1 cellular context compared by ENCODE assay signal in genomic region chr3:114056130-114057010, GRCh38.
TF ChIP-seq lines count a peak whose summit lies in the region.

TSS of gene CCDC191 (minus strand) at chr3:114056526. CDS start at chr3:114056466, 60 bp downstream.
TSS of gene QTRT2 (plus strand) at chr3:114056737. CDS start at chr3:114065258, 8,521 bp downstream.

TF ChIP-seq in K562, 482 proteins besides CTCF, POLR2A, EP300 and RAD21 (continued from another document and continues in another):
- TF ChIP-seq MNT (conservative IDR thresholded peaks at IDR 0.05) = peak; percentile 91 to 96
- TF ChIP-seq ZC3H4 (CRISPR knock-in tag; IDR thresholded peaks at IDR 0.05; ENCODE audit: borderline replicate concordance) = no peak
- TF ChIP-seq ETV1 (tag; conservative IDR thresholded peaks at IDR 0.05; ENCODE audit: low read depth) = no peak; the same call in 1 of the 2 replicates
- peak; percentile 48; the same call in 1 of the 2 replicates for TF ChIP-seq PHF8 (IDR thresholded peaks at IDR 0.05; ENCODE audit: borderline replicate concordance, low read length)
- TF ChIP-seq ARID4B (CRISPR knock-in tag; IDR thresholded peaks at IDR 0.05) = peak; percentile 89
- no peak for TF ChIP-seq CUX1 (CRISPR knock-in tag; IDR thresholded peaks at IDR 0.05)
- no peak for TF ChIP-seq NFRKB (IDR thresholded peaks at IDR 0.05; ENCODE audit: low read depth)
- peak; percentile 88 to 90 for TF ChIP-seq NRF1 (conservative IDR thresholded peaks at IDR 0.05 in 1 of 2, IDR thresholded peaks at IDR 0.05 in 1 of 2)
- TF ChIP-seq SNIP1 (IDR thresholded peaks at IDR 0.05; ENCODE audit: low read depth) = no peak
- no peak for TF ChIP-seq ZNF512 (tag; IDR thresholded peaks at IDR 0.05)
- TF ChIP-seq EP400 (IDR thresholded peaks at IDR 0.05) = peak; percentile 90
- TF ChIP-seq ZNF24 (IDR thresholded peaks at IDR 0.05) = no peak
- TF ChIP-seq TGIF2 (CRISPR knock-in tag; IDR thresholded peaks at IDR 0.05) = no peak
- peak; percentile 99 for TF ChIP-seq MTA1 (IDR thresholded peaks at IDR 0.05; ENCODE audit: borderline replicate concordance)
- no peak for TF ChIP-seq CREBBP (IDR thresholded peaks at IDR 0.05; ENCODE audit: low read depth, low read length)
- TF ChIP-seq NR3C1 (CRISPR knock-in tag; IDR thresholded peaks at IDR 0.05) = no peak
- no peak for TF ChIP-seq ATF4 (CRISPR knock-in tag; IDR thresholded peaks at IDR 0.05)
- peak; percentile 61 for TF ChIP-seq NFYB (IDR thresholded peaks at IDR 0.05; ENCODE audit: extremely low read depth, insufficient read length)
- no peak for TF ChIP-seq POLR2AphosphoS2 (IDR thresholded peaks at IDR 0.05; ENCODE audit: low read length)
- TF ChIP-seq GATAD2B (IDR thresholded peaks at IDR 0.05; ENCODE audit: borderline replicate concordance) = no peak
- no peak for TF ChIP-seq ZNF79 (CRISPR knock-in tag; IDR thresholded peaks at IDR 0.05; ENCODE audit: low read depth)
- TF ChIP-seq NCOA2 (IDR thresholded peaks at IDR 0.05; ENCODE audit: partially characterized antibody in 2 of 2) = no peak
- TF ChIP-seq RFX5 (IDR thresholded peaks at IDR 0.05; ENCODE audit: low read depth, low read length) = no peak
- no peak for TF ChIP-seq MEF2D (tag; conservative IDR thresholded peaks at IDR 0.05; ENCODE audit: low read depth)
- no peak for TF ChIP-seq TRIM24 (IDR thresholded peaks at IDR 0.05)
- TF ChIP-seq MTA3 (IDR thresholded peaks at IDR 0.05; ENCODE audit: borderline replicate concordance) = no peak
- no peak for TF ChIP-seq BCLAF1 (IDR thresholded peaks at IDR 0.05; ENCODE audit: borderline replicate concordance in 1 of 2, control insufficient read depth in 1 of 2, low read depth in 2 of 2, low read length in 1 of 2)
- peak; percentile 50; the same call in 1 of the 2 replicates for TF ChIP-seq BACH1 (tag; IDR thresholded peaks at IDR 0.05)
- TF ChIP-seq ATF3 (IDR thresholded peaks at IDR 0.05) = peak; percentile 61; the same call in 1 of the 2 replicates
- no peak for TF ChIP-seq ATF3 (CRISPR knock-in tag; conservative IDR thresholded peaks at IDR 0.05)
- TF ChIP-seq RBFOX2 (IDR thresholded peaks at IDR 0.05; ENCODE audit: low read depth, low read length) = peak; percentile 39; the same call in 1 of the 2 replicates
- no peak for TF ChIP-seq CCAR2 (IDR thresholded peaks at IDR 0.05; ENCODE audit: low read depth, low read length)
- TF ChIP-seq MXD1 (CRISPR knock-in tag; IDR thresholded peaks at IDR 0.05; ENCODE audit: borderline replicate concordance, poor library complexity, severe bottlenecking) = no peak
- no peak; the same call in 1 of the 2 replicates for TF ChIP-seq ZNF316 (IDR thresholded peaks at IDR 0.05)
- TF ChIP-seq ZNF217 (CRISPR knock-in tag; IDR thresholded peaks at IDR 0.05) = no peak
- TF ChIP-seq ZNF551 (CRISPR knock-in tag; IDR thresholded peaks at IDR 0.05) = no peak
- no peak for TF ChIP-seq ZNF699 (CRISPR knock-in tag; IDR thresholded peaks at IDR 0.05; ENCODE audit: insufficient replicate concordance)
- TF ChIP-seq ZKSCAN3 (CRISPR knock-in tag; IDR thresholded peaks at IDR 0.05) = no peak
- no peak for TF ChIP-seq KDM4B (IDR thresholded peaks at IDR 0.05; ENCODE audit: borderline replicate concordance in 2 of 2, low read depth in 1 of 2)
- TF ChIP-seq ZNF384 (IDR thresholded peaks at IDR 0.05; ENCODE audit: low read depth, low read length) = peak; percentile 65; the same call in 1 of the 2 replicates
- TF ChIP-seq ATF7 (IDR thresholded peaks at IDR 0.05) = peak; percentile 68
- no peak for TF ChIP-seq ZNF668 (CRISPR knock-in tag; IDR thresholded peaks at IDR 0.05)
- TF ChIP-seq BRCA1 (IDR thresholded peaks at IDR 0.05) = no peak
- TF ChIP-seq BRCA1 (CRISPR knock-in tag; IDR thresholded peaks at IDR 0.05) = no peak
- no peak for TF ChIP-seq PURB (CRISPR knock-in tag; IDR thresholded peaks at IDR 0.05; ENCODE audit: low read depth)
- TF ChIP-seq TBL1XR1 (IDR thresholded peaks at IDR 0.05; ENCODE audit: low read length in 2 of 2) = peak in 1 of 2 experiments; percentile 84; a peak in 1 of 4 replicates
- TF ChIP-seq CREB3L1 (IDR thresholded peaks at IDR 0.05; ENCODE audit: borderline replicate concordance, low read depth) = peak; percentile 74; the same call in 1 of the 2 replicates
